8 cellular contexts compared by ENCODE assay signal in the genomic region with DNA sequence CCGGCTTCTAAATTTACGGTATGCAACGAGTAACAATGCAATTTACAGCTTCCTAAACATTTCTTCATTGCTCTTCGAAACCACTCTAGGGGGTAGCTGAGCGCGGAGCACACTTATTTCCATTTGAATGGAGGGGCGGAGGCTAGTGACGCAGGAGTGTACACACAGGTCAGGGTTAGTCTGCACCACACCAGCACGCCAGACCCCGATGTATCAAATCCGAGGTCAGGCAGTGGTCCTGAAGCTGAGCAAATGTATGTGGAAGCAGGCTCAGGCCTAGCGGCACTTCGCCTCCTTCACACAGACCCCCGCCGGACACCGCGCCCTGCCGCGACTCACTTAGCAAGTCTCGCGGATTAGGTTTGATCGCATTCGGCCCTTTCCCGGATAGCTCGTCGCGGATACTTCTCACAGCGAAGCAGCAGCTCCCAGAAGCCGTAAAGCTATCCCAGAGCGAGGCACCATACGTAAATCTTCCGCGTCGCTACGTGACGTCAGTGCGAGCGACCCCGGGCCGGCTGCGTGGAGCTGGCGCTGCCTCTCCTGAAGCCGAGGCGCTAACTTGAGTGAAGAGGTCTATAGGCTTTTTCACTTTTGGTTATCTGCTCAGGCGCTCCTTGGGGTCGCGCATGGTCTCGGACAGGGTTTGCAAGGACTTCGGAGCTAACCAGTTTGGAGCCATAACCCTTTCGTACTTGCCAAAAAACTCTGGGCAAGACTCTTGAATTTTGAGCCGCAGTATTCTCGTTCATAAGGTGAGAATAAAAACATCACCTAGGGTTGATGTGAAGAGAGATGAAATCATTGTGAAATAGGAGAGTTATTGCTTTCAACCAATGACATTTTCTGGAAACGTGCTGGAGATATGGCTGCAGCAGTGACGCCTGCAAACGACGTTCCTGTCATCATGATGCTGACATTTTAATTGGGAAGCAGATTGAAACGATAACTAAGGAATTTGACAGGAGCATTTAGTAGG. TPM values are rescaled to one million over a fixed set of nuclear protein-coding genes. Genes with fewer than 3 reads are reported as not detected.
DNase-seq lines count a peak whose midpoint lies in the region; ATAC-seq and TF ChIP-seq lines count a peak whose summit lies in the region.

A gene with protein sequence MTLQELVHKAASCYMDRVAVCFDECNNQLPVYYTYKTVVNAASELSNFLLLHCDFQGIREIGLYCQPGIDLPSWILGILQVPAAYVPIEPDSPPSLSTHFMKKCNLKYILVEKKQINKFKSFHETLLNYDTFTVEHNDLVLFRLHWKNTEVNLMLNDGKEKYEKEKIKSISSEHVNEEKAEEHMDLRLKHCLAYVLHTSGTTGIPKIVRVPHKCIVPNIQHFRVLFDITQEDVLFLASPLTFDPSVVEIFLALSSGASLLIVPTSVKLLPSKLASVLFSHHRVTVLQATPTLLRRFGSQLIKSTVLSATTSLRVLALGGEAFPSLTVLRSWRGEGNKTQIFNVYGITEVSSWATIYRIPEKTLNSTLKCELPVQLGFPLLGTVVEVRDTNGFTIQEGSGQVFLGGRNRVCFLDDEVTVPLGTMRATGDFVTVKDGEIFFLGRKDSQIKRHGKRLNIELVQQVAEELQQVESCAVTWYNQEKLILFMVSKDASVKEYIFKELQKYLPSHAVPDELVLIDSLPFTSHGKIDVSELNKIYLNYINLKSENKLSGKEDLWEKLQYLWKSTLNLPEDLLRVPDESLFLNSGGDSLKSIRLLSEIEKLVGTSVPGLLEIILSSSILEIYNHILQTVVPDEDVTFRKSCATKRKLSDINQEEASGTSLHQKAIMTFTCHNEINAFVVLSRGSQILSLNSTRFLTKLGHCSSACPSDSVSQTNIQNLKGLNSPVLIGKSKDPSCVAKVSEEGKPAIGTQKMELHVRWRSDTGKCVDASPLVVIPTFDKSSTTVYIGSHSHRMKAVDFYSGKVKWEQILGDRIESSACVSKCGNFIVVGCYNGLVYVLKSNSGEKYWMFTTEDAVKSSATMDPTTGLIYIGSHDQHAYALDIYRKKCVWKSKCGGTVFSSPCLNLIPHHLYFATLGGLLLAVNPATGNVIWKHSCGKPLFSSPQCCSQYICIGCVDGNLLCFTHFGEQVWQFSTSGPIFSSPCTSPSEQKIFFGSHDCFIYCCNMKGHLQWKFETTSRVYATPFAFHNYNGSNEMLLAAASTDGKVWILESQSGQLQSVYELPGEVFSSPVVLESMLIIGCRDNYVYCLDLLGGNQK (minus strand): TSS at position 469 of the 979 bp plus-strand sequence. CDS start 3,192 bp downstream, outside the sequence.

- no peaks in the 10 kb centered on the region for H3K9me3 Mint-ChIP-seq in GM23338
- no peaks in the 10 kb centered on the region for H3K9me3 Mint-ChIP-seq in activated T-helper 17 cell treated with anti-CD3 and anti-CD28 coated beads, Interleukin-2, amount 50 U/mL, for 72 hours
- no peaks in the 10 kb centered on the region for H3K9me3 Mint-ChIP-seq in naive thymus-derived CD8-positive, alpha-beta T cell

- H4K20me1 ChIP-seq in DOHH2 (ENCODE audit: control insufficient read depth, insufficient read depth, low read depth, low read length), result no peaks in the 10 kb centered on the region
- H4K20me1 ChIP-seq in GM23338 (replicated peaks; ENCODE audit: insufficient read depth), result no peaks in the 10 kb centered on the region; the same call in 1 of the 2 replicates

- peak within 1 kb of the TSS; percentile 85 for H3K27ac ChIP-seq in DOHH2 (ENCODE audit: low read depth, low read length)
- H3K27ac ChIP-seq in GM23338 (ENCODE audit: low read depth), result peak within 1 kb of the TSS; percentile 91

- H3F3A ChIP-seq in DOHH2 (ENCODE audit: control insufficient read depth, insufficient read depth) (peaks cover 17% of the 10 kb centered on the region), GM23338 (replicated peaks; ENCODE audit: low read depth) (no peaks in the 10 kb centered on the region)

- H3K36me3 Mint-ChIP-seq in GM23338 (ENCODE audit: low read depth), result no peaks in the 10 kb centered on the region; the same call in 2 of the 3 replicates
- peaks cover 18% of the 10 kb centered on the region for H3K36me3 Mint-ChIP-seq in activated T-helper 17 cell treated with anti-CD3 and anti-CD28 coated beads, Interleukin-2, amount 50 U/mL, for 72 hours (ENCODE audit: low read depth)
- H3K36me3 Mint-ChIP-seq in naive thymus-derived CD8-positive, alpha-beta T cell, result peaks cover 0 to 10% (median 0%) of the 10 kb centered on the region in 3 donors

- peak; percentile 92 for ATAC-seq in GM23338
- peak; percentile 95 for ATAC-seq in activated T-helper 17 cell treated with anti-CD3 and anti-CD28 coated beads, Interleukin-2, amount 50 U/mL, for 72 hours (replicated peaks)
- ATAC-seq in naive thymus-derived CD8-positive, alpha-beta T cell, result peak; percentile 87 to 90

- peaks cover 17% of the 10 kb centered on the region for H3K4me1 Mint-ChIP-seq in GM23338
- peaks cover 12% of the 10 kb centered on the region for H3K4me1 Mint-ChIP-seq in activated T-helper 17 cell treated with anti-CD3 and anti-CD28 coated beads, Interleukin-2, amount 50 U/mL, for 72 hours
- peaks cover 29 to 49% (median 45%) of the 10 kb centered on the region in 4 donors for H3K4me1 Mint-ChIP-seq in naive thymus-derived CD8-positive, alpha-beta T cell

- POLR2A ChIA-PET in naive thymus-derived CD8-positive, alpha-beta T cell (lab: Charles Lee), result interaction anchor here (0.6 to 2.6 kb wide), 17 partner anchors 10 to 992 kb away, joined by 3 to 47 read pairs (median 5); a partner anchor contains a TSS

- H2AFZ ChIP-seq in GM23338, result peak within 1 kb of the TSS; percentile 60; the same call in 1 of the 2 replicates

- H3K9me2 ChIP-seq in DOHH2 (replicated peaks; ENCODE audit: control insufficient read depth, low read length), result no peaks in the 10 kb centered on the region
- H3K9me2 ChIP-seq in GM23338 (ENCODE audit: insufficient read depth), result no peaks in the 10 kb centered on the region

- H3K4me2 ChIP-seq in DOHH2 (ENCODE audit: low read length), result peak within 1 kb of the TSS; percentile 73
- H3K4me2 ChIP-seq in GM23338, result peak within 1 kb of the TSS; percentile 80

- TF ChIP-seq CTCF in DOHH2 (IDR thresholded peaks at IDR 0.05; ENCODE audit: low read depth, low read length, poor library complexity, severe bottlenecking) (no peak), GM23338 (conservative IDR thresholded peaks at IDR 0.05; ENCODE audit: low read depth in 2 of 2) (no peak), fibroblast of mammary gland (conservative IDR thresholded peaks at IDR 0.05; ENCODE audit: control insufficient read depth, insufficient read depth, low read depth, low read length) (no peak)

- peak within 1 kb of the TSS; percentile 94 for H3K4me3 ChIP-seq in DOHH2 (ENCODE audit: low read length)
- peak within 1 kb of the TSS; percentile 70 for H3K4me3 ChIP-seq in GM23338
- H3K4me3 ChIP-seq in fibroblast of mammary gland (ENCODE audit: control insufficient read depth, low read depth, low read length), result peak within 1 kb of the TSS; percentile 76

- H3K79me2 ChIP-seq in DOHH2 (ENCODE audit: control insufficient read depth, low read length), result peaks cover 31% of the 10 kb centered on the region
- peaks cover 25% of the 10 kb centered on the region for H3K79me2 ChIP-seq in GM23338 (replicated peaks; ENCODE audit: insufficient read depth)

- H3K27ac Mint-ChIP-seq in GM23338, result peak within 1 kb of the TSS; percentile 99
- H3K27ac Mint-ChIP-seq in activated T-helper 17 cell treated with anti-CD3 and anti-CD28 coated beads, Interleukin-2, amount 50 U/mL, for 72 hours, result peak within 1 kb of the TSS; percentile 95
- peak within 1 kb of the TSS; percentile 97 to 100 (median 98) for H3K27ac Mint-ChIP-seq in naive thymus-derived CD8-positive, alpha-beta T cell

- H3K9me3 ChIP-seq in DOHH2 (ENCODE audit: control insufficient read depth, insufficient read depth, low read length), result no peaks in the 10 kb centered on the region

- H3K4me1 ChIP-seq in DOHH2 (ENCODE audit: control insufficient read depth, low read length) (peaks cover 29% of the 10 kb centered on the region), GM23338 (ENCODE audit: insufficient read depth) (no peaks in the 10 kb centered on the region)

- peaks cover 1% of the 10 kb centered on the region for H3K36me3 ChIP-seq in DOHH2 (ENCODE audit: control insufficient read depth, low read length)
- H3K36me3 ChIP-seq in GM23338 (ENCODE audit: insufficient read depth), result no peaks in the 10 kb centered on the region

- DNase-seq in GM23338 (ENCODE audit: low spot score), result peak; percentile 97
- DNase-seq in LHCN-M2 (ENCODE audit: low read depth), result peak; percentile 94
- DNase-seq in RPMI8226, result peak; percentile 91
- peak; percentile 94 for DNase-seq in fibroblast of mammary gland (ENCODE audit: low read depth)
- DNase-seq in naive thymus-derived CD8-positive, alpha-beta T cell, result peak; percentile 87 to 99 (median 96)
- peak; percentile 89 to 96 (median 92) for DNase-seq in stimulated activated naive CD4-positive, alpha-beta T cell (lab: John Stamatoyannopoulos, UW)

- peak within 1 kb of the TSS; percentile 87 for H3K4me3 Mint-ChIP-seq in GM23338
- peak within 1 kb of the TSS; percentile 89 for H3K4me3 Mint-ChIP-seq in activated T-helper 17 cell treated with anti-CD3 and anti-CD28 coated beads, Interleukin-2, amount 50 U/mL, for 72 hours
- H3K4me3 Mint-ChIP-seq in naive thymus-derived CD8-positive, alpha-beta T cell, result peak within 1 kb of the TSS; percentile 87 to 96 (median 93)

- peaks cover 8% of the 10 kb centered on the region for H3K27me3 Mint-ChIP-seq in GM23338 (ENCODE audit: insufficient read depth, low read depth, poor library complexity)
- H3K27me3 Mint-ChIP-seq in activated T-helper 17 cell treated with anti-CD3 and anti-CD28 coated beads, Interleukin-2, amount 50 U/mL, for 72 hours, result no peaks in the 10 kb centered on the region
- no peaks in the 10 kb centered on the region for H3K27me3 Mint-ChIP-seq in naive thymus-derived CD8-positive, alpha-beta T cell

- H3K27me3 ChIP-seq in DOHH2 (ENCODE audit: control insufficient read depth, low read length) (no peaks in the 10 kb centered on the region), GM23338 (ENCODE audit: insufficient read depth) (no peaks in the 10 kb centered on the region)

TF ChIP-seq in GM23338, 12 proteins besides CTCF, POLR2A, EP300 and RAD21 (continues in another document):
- TF ChIP-seq NANOG (IDR thresholded peaks at IDR 0.05; ENCODE audit: borderline replicate concordance) (no peak), CREB1 (CRISPR knock-in tag; IDR thresholded peaks at IDR 0.05; ENCODE audit: low read depth) (peak; percentile 100), POLR2AphosphoS5 (IDR thresholded peaks at IDR 0.05; ENCODE audit: low read depth) (peak; percentile 96)

RNA-seq across cellular contexts. Expression of the gene that starts here (rescaled TPM):
- total RNA-seq in GM23338 (2014; rRNA removed; shearing (Covaris generic)), result 10.8 and 12.2 TPM in 2 replicates
- polyA plus RNA-seq in GM23338 (2016; fragmentation: Nextera tagmentation; extraction: Ambion mirVana), result 35.6 and 38.4 TPM in 2 replicates
- total RNA-seq in LHCN-M2 (2014; rRNA removed), result 8.8 and 9.1 TPM in 2 replicates
- 2.1 TPM for polyA plus RNA-seq in LHCN-M2 (2012)
- total RNA-seq in activated T-helper 17 cell treated with anti-CD3 and anti-CD28 coated beads, Interleukin-2, amount 50 U/mL, for 72 hours, result 10 to 100 TPM; 10.3 to 16.3 TPM
- total RNA-seq in naive thymus-derived CD8-positive, alpha-beta T cell, result 10 to 100 TPM; 19.4 to 22.0 TPM
- polyA plus RNA-seq in naive thymus-derived CD8-positive, alpha-beta T cell, result 10 to 100 TPM; 20.8 to 31.4 (median 22.5) TPM

Comparison
In these comparisons a context has a peak if more than half of its experiments do, and no peak if none do; other contexts are left out.
1. Peak in every context shown above with its lines: DNase-seq, ATAC-seq, H3K4me3 ChIP-seq and H3K27ac ChIP-seq.